Comparison of ENCODE assay signal across 16 cellular contexts in genomic region chr2:149733936-149734685, GRCh38.
DNase-seq lines count a peak whose midpoint lies in the region; ATAC-seq, FAIRE-seq and TF ChIP-seq lines count a peak whose summit lies in the region.
"Had no signal": no experiment of that assay in that cellular context is flagged by ENCODE, and none has a peak within 500 bp of the region (broad histone marks: within the 10 kb centered on the region; RNA-seq: fewer than 3 reads in every experiment).

No MANE protein-coding gene starts in this region.

- H3K79me1 ChIP-seq in H1 (ENCODE audit: low read depth, low read length) = no peaks in the 10 kb centered on the region

- no peak overlapping the region for H3K4me3 Mint-ChIP-seq in mesothelial cell of epicardium
- H3K4me3 Mint-ChIP-seq in CD8-positive, alpha-beta memory T cell = no peak overlapping the region
- H3K4me3 Mint-ChIP-seq: CD14-positive monocyte had no signal

- ATAC-seq in PC-3 = peak; percentile 55
- ATAC-seq: GM12878 had no signal

- H2AFZ ChIP-seq in PC-3 (ENCODE audit: low read length) (0 out of 2 replicates have a peak overlapping the region, but pooled peaks have one; percentile 5), H1 (ENCODE audit: low read length) (no peak overlapping the region)

- H3F3A ChIP-seq in PC-3 (ENCODE audit: low read length, unreplicated experiment) = peaks cover 6% of the 10 kb centered on the region

- H3K4me2 ChIP-seq in PC-3 (ENCODE audit: low read length) (peak overlapping the region; percentile 49), H1 (ENCODE audit: insufficient read depth in 1 of 2, low read depth in 2 of 2, low read length in 2 of 2) (no peak overlapping the region)
- H3K4me2 ChIP-seq: KMS-11 had no signal

- TF ChIP-seq RAD21 in H1 (IDR thresholded peaks at IDR 0.05 in 1 of 2, conservative IDR thresholded peaks at IDR 0.05 in 1 of 2; ENCODE audit: low read depth in 2 of 2, low read length in 2 of 2) = no peak

- no peak overlapping the region for H2AK5ac ChIP-seq in H1 (ENCODE audit: low read depth, low read length)

- H3K4me1 Mint-ChIP-seq in mesothelial cell of epicardium = peaks cover 62% of the 10 kb centered on the region
- H3K4me1 Mint-ChIP-seq in CD8-positive, alpha-beta memory T cell = no peaks in the 10 kb centered on the region
- H3K4me1 Mint-ChIP-seq: CD14-positive monocyte had no signal

- no peak overlapping the region for H3K14ac ChIP-seq in H1 (ENCODE audit: insufficient read length)

- POLR2A ChIA-PET in PC-3 (lab: Charles Lee; ENCODE audit: unreplicated experiment) = interaction anchor here (0.6 kb wide), 1 partner anchor 745 kb away, joined by 3 read pairs; no protein-coding TSS in a partner anchor
- POLR2A ChIA-PET in H1 (lab: Charles Lee; ENCODE audit: partially characterized antibody) = no interaction called here
- POLR2A ChIA-PET in CD8-positive, alpha-beta memory T cell (lab: Charles Lee) = no interaction called here

- H4K5ac ChIP-seq in H1 (ENCODE audit: insufficient read length, low read depth, low read length) = no peak overlapping the region

- no peak overlapping the region for H3K23ac ChIP-seq in H1 (ENCODE audit: insufficient read length)

- FAIRE-seq in H1 (lab: Jason Lieb, UNC) = no peak
- FAIRE-seq: endometrium, GM12878 had no signal

- no TSS peak for BruUV-seq in PC-3 (replicated peaks; lab: Mats Ljungman, UMichigan)

- CTCF ChIA-PET in PC-3 (lab: Charles Lee) (interaction anchor here (0.6 kb wide), 1 partner anchor 65 kb away, joined by 4 read pairs; no protein-coding TSS in a partner anchor), H1 (lab: Charles Lee; ENCODE audit: partially characterized antibody) (interaction anchor here (1.0 to 1.3 kb wide), 2 partner anchors 18 to 139 kb away, joined by 3 read pairs; no protein-coding TSS in a partner anchor)
- CTCF ChIA-PET in CD8-positive, alpha-beta memory T cell (lab: Charles Lee) = interaction anchor here (1.3 kb wide), 1 partner anchor 13 kb away, joined by 3 read pairs; no protein-coding TSS in a partner anchor

- TF ChIP-seq POLR2A in H1 (IDR thresholded peaks at IDR 0.05; ENCODE audit: control extremely low read depth in 1 of 2, low read depth in 2 of 2, low read length in 2 of 2) = no peak

- peak overlapping the region; percentile 74 for H3K9ac ChIP-seq in PC-3 (ENCODE audit: low read length)
- no peak overlapping the region for H3K9ac ChIP-seq in H1 (replicated peaks in 1 of 4; ENCODE audit: extremely low read depth in 1 of 4, low read depth in 3 of 4, low read length in 3 of 4)
- H3K9ac ChIP-seq: KMS-11 had no signal

- no peak overlapping the region for H4K8ac ChIP-seq in H1 (ENCODE audit: extremely low read depth, insufficient read depth, low read length)

- H3K4me1 ChIP-seq in PC-3 (ENCODE audit: insufficient read depth, low read length) (peaks cover 42% of the 10 kb centered on the region), H1 (replicated peaks in 1 of 4; ENCODE audit: control insufficient read depth in 3 of 4, insufficient read depth in 4 of 4, low read length in 3 of 4) (peaks cover 0 to 8% (median 0%) of the 10 kb centered on the region in 4 experiments; a peak in 1 of 7 replicates)
- no peaks in the 10 kb centered on the region for H3K4me1 ChIP-seq in CD8-positive, alpha-beta memory T cell (ENCODE audit: insufficient read depth, low read length)

- no peak overlapping the region for H2BK15ac ChIP-seq in H1 (ENCODE audit: low read length)

- intact Hi-C loops in PC-3 (cut with micrococcal nuclease) = loop anchor here (5.0 to 10.0 kb wide), 2 partner anchors 33 to 751 kb away; partner anchors contain the start of gene RND3

- no peak overlapping the region for H2BK20ac ChIP-seq in H1 (ENCODE audit: low read length)

- H3K27me3 ChIP-seq in PC-3 (ENCODE audit: low read length) (no peaks in the 10 kb centered on the region), H1 (replicated peaks in 1 of 4; ENCODE audit: control insufficient read depth in 3 of 4, extremely low read depth in 1 of 4, insufficient read depth in 3 of 4, low read length in 3 of 4) (no peaks in the 10 kb centered on the region)
- H3K27me3 ChIP-seq in CD8-positive, alpha-beta memory T cell (ENCODE audit: insufficient read depth, low read length, poor library complexity, severe bottlenecking) = no peaks in the 10 kb centered on the region
- H3K27me3 ChIP-seq: SJCRH30 had no signal

- peaks cover 7% of the 10 kb centered on the region; the same call in 1 of the 2 replicates for H3K36me3 ChIP-seq in PC-3 (ENCODE audit: low read depth, low read length)
- H3K36me3 ChIP-seq in H1 (ENCODE audit: control insufficient read depth in 2 of 4, insufficient read depth in 4 of 4, low read length in 3 of 4) = no peaks in the 10 kb centered on the region
- H3K36me3 ChIP-seq in CD8-positive, alpha-beta memory T cell (ENCODE audit: insufficient read depth, low read length) = no peaks in the 10 kb centered on the region
- H3K36me3 ChIP-seq: SJCRH30 had no signal

- H3K18ac ChIP-seq in H1 (ENCODE audit: extremely low read depth, low read length) = no peak overlapping the region

- H4K20me1 ChIP-seq in PC-3 (ENCODE audit: low read length) = no peaks in the 10 kb centered on the region
- H4K20me1 ChIP-seq in H1 (replicated peaks in 1 of 2; ENCODE audit: control insufficient read depth in 1 of 2, insufficient read depth in 2 of 2, low read length in 2 of 2) = no peaks in the 10 kb centered on the region

- no peaks in the 10 kb centered on the region for H3K23me2 ChIP-seq in H1 (ENCODE audit: low read depth, low read length)

- no peak overlapping the region for H3K56ac ChIP-seq in H1 (replicated peaks; ENCODE audit: insufficient read length, low read depth, low read length)

- no peaks in the 10 kb centered on the region for H3K9me2 ChIP-seq in PC-3 (replicated peaks; ENCODE audit: low read length)

- H3K79me2 ChIP-seq in PC-3 (ENCODE audit: low read length) = no peaks in the 10 kb centered on the region
- no peaks in the 10 kb centered on the region for H3K79me2 ChIP-seq in H1 (ENCODE audit: control insufficient read depth in 1 of 2, insufficient read depth in 2 of 2, low read length in 2 of 2)

- H3K27ac ChIP-seq in PC-3 (ENCODE audit: low read length) (peak overlapping the region; percentile 97), H1 (ENCODE audit: low read depth, low read length) (no peak overlapping the region)
- H3K27ac ChIP-seq in CD8-positive, alpha-beta memory T cell (ENCODE audit: low read depth, low read length) = no peak overlapping the region
- H3K27ac ChIP-seq: KMS-11, SJCRH30 had no signal

- H3K9me3 ChIP-seq in PC-3 (ENCODE audit: low read length) = peaks cover 6% of the 10 kb centered on the region; the same call in 1 of the 2 replicates
- H3K9me3 ChIP-seq in H1 (ENCODE audit: insufficient read depth in 2 of 2, low read depth in 1 of 2, low read length in 1 of 2) = peaks cover 3 to 6% of the 10 kb centered on the region in 2 experiments; a peak in 1 of 4 replicates
- H3K9me3 ChIP-seq in CD8-positive, alpha-beta memory T cell (ENCODE audit: low read length) = no peaks in the 10 kb centered on the region
- H3K9me3 ChIP-seq: SJCRH30 had no signal

- TF ChIP-seq EP300 in H1 (IDR thresholded peaks at IDR 0.05; ENCODE audit: borderline replicate concordance in 1 of 2, low read depth in 2 of 2, low read length in 2 of 2) = no peak

- no peak overlapping the region for H2BK120ac ChIP-seq in H1 (replicated peaks; ENCODE audit: low read depth, low read length)

- H3K4ac ChIP-seq in H1 (replicated peaks; ENCODE audit: insufficient read length, low read depth, low read length) = no peak overlapping the region

- no peaks in the 10 kb centered on the region for H3K27me3 Mint-ChIP-seq in mesothelial cell of epicardium (ENCODE audit: low read depth)
- no peaks in the 10 kb centered on the region for H3K27me3 Mint-ChIP-seq in CD8-positive, alpha-beta memory T cell

- H3K4me3 ChIP-seq in PC-3 (ENCODE audit: low read length) = no peak overlapping the region
- no peak overlapping the region for H3K4me3 ChIP-seq in H1 (ENCODE audit: extremely low read depth in 1 of 4, insufficient read depth in 2 of 4, low read depth in 3 of 4, low read length in 4 of 4)
- H3K4me3 ChIP-seq in CD8-positive, alpha-beta memory T cell (ENCODE audit: low read length) = no peak overlapping the region
- H3K4me3 ChIP-seq: GM12878, SJCRH30 had no signal

- peaks cover 12% of the 10 kb centered on the region for H3K9me3 Mint-ChIP-seq in mesothelial cell of epicardium
- H3K9me3 Mint-ChIP-seq in CD8-positive, alpha-beta memory T cell = peaks cover 0 to 3% (median 0%) of the 10 kb centered on the region in 5 donors

- DNase-seq in Daoy (ENCODE audit: low read depth) (peak; percentile 65), PC-3 (peak; percentile 80), H1 (ENCODE audit: low read depth in 1 of 2, low spot score in 2 of 2) (no peak), mesothelial cell of epicardium (ENCODE audit: low spot score in 2 of 2, unreplicated experiment in 2 of 2) (no peak), amygdala (lab: John Stamatoyannopoulos, UW) (no peak), medulla oblongata (ENCODE audit: extremely low spot score) (no peak), NCI-H1694 treated with DMSO at 0.1 percent for 48 hours (lab: John Stamatoyannopoulos, UW) (no peak)
- DNase-seq in CD8-positive, alpha-beta memory T cell = no peak
- DNase-seq: activated CD4-positive, alpha-beta T cell treated with anti-CD3 and anti-CD28 coated beads for 4 hours; NCI-H446 treated with DMSO at 0.1 percent for 48 hours; retina; SJCRH30 had no signal

- no peak for TF ChIP-seq CTCF in PC-3 (conservative IDR thresholded peaks at IDR 0.05; ENCODE audit: low read depth, low read length)
- TF ChIP-seq CTCF in H1 (IDR thresholded peaks at IDR 0.05; ENCODE audit: control extremely low read depth in 1 of 3, insufficient read depth in 1 of 3, low read depth in 1 of 3, low read length in 3 of 3) = no peak
- no peak for TF ChIP-seq CTCF in mesothelial cell of epicardium (IDR thresholded peaks at IDR 0.05; ENCODE audit: unreplicated experiment)

- 94% methylated on average over 3 of the region's 3 CpGs; no CpG with 5 or more reads in 1 of the 2 experiments for WGBS in H1 (ENCODE audit: extremely low coverage in 1 of 2, insufficient coverage in 1 of 2, insufficient read length in 1 of 2, insufficient replicate concordance in 2 of 2, low coverage in 1 of 2, low lambda C conversion rate in 2 of 2, missing lambda C conversion rate in 1 of 2), 2 experiments

- H3K27ac Mint-ChIP-seq in mesothelial cell of epicardium = peak overlapping the region; percentile 89
- no peak overlapping the region for H3K27ac Mint-ChIP-seq in CD8-positive, alpha-beta memory T cell
- H3K27ac Mint-ChIP-seq: CD14-positive monocyte had no signal

- H4K91ac ChIP-seq in H1 (replicated peaks; ENCODE audit: insufficient read length, low read length) = no peak overlapping the region

- peaks cover 9% of the 10 kb centered on the region for H3K36me3 Mint-ChIP-seq in mesothelial cell of epicardium
- no peaks in the 10 kb centered on the region for H3K36me3 Mint-ChIP-seq in CD8-positive, alpha-beta memory T cell
- H3K36me3 Mint-ChIP-seq: CD14-positive monocyte had no signal

- H2BK5ac ChIP-seq in H1 (ENCODE audit: low read depth, low read length) = no peak overlapping the region

- no peak overlapping the region for H2BK12ac ChIP-seq in H1 (ENCODE audit: low read depth, low read length)

TF ChIP-seq in H1, 55 proteins besides CTCF, POLR2A, EP300 and RAD21 (continues in another document):
- no peak for TF ChIP-seq TAF7 (optimal IDR thresholded peaks at IDR 0.05; ENCODE audit: borderline replicate concordance, low read depth, low read length)
- TF ChIP-seq BCL11A (IDR thresholded peaks at IDR 0.05; ENCODE audit: low read depth in 2 of 2, low read length in 2 of 2) = no peak
- TF ChIP-seq SIX5 (IDR thresholded peaks at IDR 0.05; ENCODE audit: low read depth, low read length) = no peak

Comparison
In these comparisons a context has a peak if more than half of its experiments do, and no peak if none do; other contexts are left out.
1. DNase-seq: peak in Daoy (single experiment) and PC-3 (single experiment); none in H1 (0 of 2), mesothelial cell of epicardium (0 of 2), amygdala (0 of 56), CD8-positive, alpha-beta memory T cell (0 of 5), medulla oblongata (single experiment) and NCI-H1694 treated with DMSO at 0.1 percent for 48 hours (single experiment).